27 cellular contexts compared by ENCODE assay signal in the genomic region with DNA sequence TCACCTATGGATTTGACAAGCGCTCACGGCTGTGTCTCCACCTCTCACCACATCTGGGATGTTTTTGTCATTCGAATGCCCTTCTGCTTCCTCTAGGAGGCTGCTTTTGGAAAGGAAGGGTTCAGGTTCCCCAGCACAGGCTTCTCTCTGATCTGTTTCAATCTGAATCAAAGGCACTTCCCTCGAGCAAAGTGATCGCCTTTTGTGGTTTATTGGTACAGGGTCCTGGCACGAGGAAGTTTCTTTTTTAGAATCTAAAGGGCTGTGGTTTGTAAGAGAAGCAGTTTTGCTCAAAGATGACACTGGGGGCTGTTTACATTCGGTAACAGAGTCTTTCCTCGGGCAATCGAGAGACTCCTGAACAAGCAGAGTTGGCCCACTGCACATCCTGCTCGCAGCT.
DNase-seq lines count a peak whose midpoint lies in the region; ATAC-seq and TF ChIP-seq lines count a peak whose summit lies in the region.
"Had no signal": no experiment of that assay in that cellular context is flagged by ENCODE, and none has a peak within 500 bp of the region (broad histone marks: within the 10 kb centered on the region; RNA-seq: fewer than 3 reads in every experiment).

No MANE protein-coding gene starts in this region.

- peaks cover 5% of the 10 kb centered on the region for H3K27me3 Mint-ChIP-seq in GM23338 (ENCODE audit: insufficient read depth, low read depth, poor library complexity)

- no peak for TF ChIP-seq POLR2A in lower leg skin (IDR thresholded peaks at IDR 0.05)

- peak; percentile 93 for ATAC-seq in GM23338
- ATAC-seq: activated CD8-positive, alpha-beta T cell treated with anti-CD3 and anti-CD28 coated beads, Interleukin-2, amount 10 ng/mL, durations not matched to agents 7 days and 5 days; K562; PC-3; Right ventricle myocardium inferior had no signal

- DNase-seq in GM12865 (ENCODE audit: low read depth) (peak; percentile 64), GM23338 (ENCODE audit: low spot score) (peak; percentile 65), iPS-NIHi11 (ENCODE audit: low spot score) (peak; percentile 54), lower leg skin (ENCODE audit: low spot score in 2 of 2) (no peak), kidney tubule cell (ENCODE audit: low spot score) (no peak)
- peak; percentile 8 for DNase-seq in Jurkat, Clone E6-1 (ENCODE audit: low read depth, low spot score)
- DNase-seq in activated CD4-positive, alpha-beta T cell treated with anti-CD3 and anti-CD28 coated beads, Interleukin-2, amount 50 U/mL, for 4 hours, result no peak
- DNase-seq in stimulated activated CD4-positive, alpha-beta T cell treated with anti-CD3 and anti-CD28 coated beads, Interleukin-4, amount 100 ng/mL, for 1 hour, result no peak
- DNase-seq: activated CD4-positive, CD25-positive, alpha-beta regulatory T cell; activated CD8-positive, alpha-beta T cell treated with anti-CD3 and anti-CD28 coated beads, Interleukin-2, amount 10 ng/mL, durations not matched to agents 7 days and 5 days; activated gamma-delta T cell treated with Interleukin-2 at 50 U/mL for 16 hours; COR-L47; DMS79 treated with DMSO at 0.1 percent for 48 hours; mesendoderm; MG63; NCI-H1417 treated with DMSO at 0.1 percent for 48 hours; NCI-H2081 treated with DMSO at 0.1 percent for 48 hours; NCI-H345; NCI-H82; PC-3; retina; stimulated activated CD4-positive, alpha-beta T cell treated with anti-CD3 and anti-CD28 coated beads, Interleukin-2, amount 100 ng/mL, for 24 hours; substantia nigra had no signal

- H3K9me2 ChIP-seq in GM23338 (ENCODE audit: insufficient read depth), result peaks cover 2% of the 10 kb centered on the region; the same call in 1 of the 2 replicates

- no peaks in the 10 kb centered on the region for H3K27me3 ChIP-seq in GM23338 (ENCODE audit: insufficient read depth)
- H3K27me3 ChIP-seq: MG63 had no signal

- no peaks in the 10 kb centered on the region for H3K79me2 ChIP-seq in GM23338 (replicated peaks; ENCODE audit: insufficient read depth)

- H3K4me2 ChIP-seq in GM23338, result peak overlapping the region; percentile 27; the same call in 1 of the 2 replicates
- H3K4me2 ChIP-seq: smooth muscle cell had no signal

- peak overlapping the region; percentile 98 for H2AFZ ChIP-seq in GM23338

- TF ChIP-seq CTCF in GM12865 (IDR thresholded peaks at IDR 0.05; ENCODE audit: insufficient read depth, low read depth, low read length, missing control alignments) (no peak), GM23338 (conservative IDR thresholded peaks at IDR 0.05; ENCODE audit: low read depth in 2 of 2) (no peak), lower leg skin (IDR thresholded peaks at IDR 0.05) (no peak)

- H3K27ac Mint-ChIP-seq in GM23338, result peak overlapping the region; percentile 49; the same call in 1 of the 2 replicates
- H3K27ac Mint-ChIP-seq: activated CD8-positive, alpha-beta T cell treated with anti-CD3 and anti-CD28 coated beads, Interleukin-2, amount 10 ng/mL, durations not matched to agents 7 days and 5 days had no signal

- H3K4me1 Mint-ChIP-seq in GM23338, result peaks cover 17% of the 10 kb centered on the region

- H3K36me3 ChIP-seq in GM23338 (ENCODE audit: insufficient read depth), result no peaks in the 10 kb centered on the region
- H3K36me3 ChIP-seq: MG63 had no signal

- no peak overlapping the region for H3K4me3 Mint-ChIP-seq in GM23338
- H3K4me3 Mint-ChIP-seq: activated CD8-positive, alpha-beta T cell treated with anti-CD3 and anti-CD28 coated beads, Interleukin-2, amount 10 ng/mL, durations not matched to agents 7 days and 5 days had no signal

- peaks cover 3% of the 10 kb centered on the region; the same call in 1 of the 2 replicates for H3K4me1 ChIP-seq in GM23338 (ENCODE audit: insufficient read depth)

- H3K4me3 ChIP-seq in GM12865 (ENCODE audit: low read depth, low read length), result no peak overlapping the region
- no peak overlapping the region for H3K4me3 ChIP-seq in GM23338
- H3K4me3 ChIP-seq in Jurkat, Clone E6-1 (ENCODE audit: low read length), result no peak overlapping the region
- no peak overlapping the region for H3K4me3 ChIP-seq in lower leg skin (ENCODE audit: low read depth, poor library complexity, severe bottlenecking)
- H3K4me3 ChIP-seq: K562, MG63, smooth muscle cell had no signal

- 41 to 51% methylated on average over 10 of the region's 10 CpGs for WGBS in lower leg skin, 2 donors

- intact Hi-C loops in lower leg skin (cut with DNase I; ENCODE audit: low total_unique reads), result no loop called here

- H3K9me3 Mint-ChIP-seq in GM23338, result peaks cover 8% of the 10 kb centered on the region; the same call in 2 of the 3 replicates

- no peak overlapping the region for H3K27ac ChIP-seq in GM23338 (ENCODE audit: low read depth)
- H3K27ac ChIP-seq: epithelial cell of prostate had no signal

- no peaks in the 10 kb centered on the region; the same call in 2 of the 3 replicates for H3K36me3 Mint-ChIP-seq in GM23338 (ENCODE audit: low read depth)

- no peaks in the 10 kb centered on the region for H4K20me1 ChIP-seq in GM23338 (replicated peaks; ENCODE audit: insufficient read depth)

- no peaks in the 10 kb centered on the region for H3F3A ChIP-seq in GM23338 (replicated peaks; ENCODE audit: low read depth)

TF ChIP-seq in GM23338, 12 proteins besides CTCF, POLR2A, EP300 and RAD21:
- TF ChIP-seq, protein P1, sequence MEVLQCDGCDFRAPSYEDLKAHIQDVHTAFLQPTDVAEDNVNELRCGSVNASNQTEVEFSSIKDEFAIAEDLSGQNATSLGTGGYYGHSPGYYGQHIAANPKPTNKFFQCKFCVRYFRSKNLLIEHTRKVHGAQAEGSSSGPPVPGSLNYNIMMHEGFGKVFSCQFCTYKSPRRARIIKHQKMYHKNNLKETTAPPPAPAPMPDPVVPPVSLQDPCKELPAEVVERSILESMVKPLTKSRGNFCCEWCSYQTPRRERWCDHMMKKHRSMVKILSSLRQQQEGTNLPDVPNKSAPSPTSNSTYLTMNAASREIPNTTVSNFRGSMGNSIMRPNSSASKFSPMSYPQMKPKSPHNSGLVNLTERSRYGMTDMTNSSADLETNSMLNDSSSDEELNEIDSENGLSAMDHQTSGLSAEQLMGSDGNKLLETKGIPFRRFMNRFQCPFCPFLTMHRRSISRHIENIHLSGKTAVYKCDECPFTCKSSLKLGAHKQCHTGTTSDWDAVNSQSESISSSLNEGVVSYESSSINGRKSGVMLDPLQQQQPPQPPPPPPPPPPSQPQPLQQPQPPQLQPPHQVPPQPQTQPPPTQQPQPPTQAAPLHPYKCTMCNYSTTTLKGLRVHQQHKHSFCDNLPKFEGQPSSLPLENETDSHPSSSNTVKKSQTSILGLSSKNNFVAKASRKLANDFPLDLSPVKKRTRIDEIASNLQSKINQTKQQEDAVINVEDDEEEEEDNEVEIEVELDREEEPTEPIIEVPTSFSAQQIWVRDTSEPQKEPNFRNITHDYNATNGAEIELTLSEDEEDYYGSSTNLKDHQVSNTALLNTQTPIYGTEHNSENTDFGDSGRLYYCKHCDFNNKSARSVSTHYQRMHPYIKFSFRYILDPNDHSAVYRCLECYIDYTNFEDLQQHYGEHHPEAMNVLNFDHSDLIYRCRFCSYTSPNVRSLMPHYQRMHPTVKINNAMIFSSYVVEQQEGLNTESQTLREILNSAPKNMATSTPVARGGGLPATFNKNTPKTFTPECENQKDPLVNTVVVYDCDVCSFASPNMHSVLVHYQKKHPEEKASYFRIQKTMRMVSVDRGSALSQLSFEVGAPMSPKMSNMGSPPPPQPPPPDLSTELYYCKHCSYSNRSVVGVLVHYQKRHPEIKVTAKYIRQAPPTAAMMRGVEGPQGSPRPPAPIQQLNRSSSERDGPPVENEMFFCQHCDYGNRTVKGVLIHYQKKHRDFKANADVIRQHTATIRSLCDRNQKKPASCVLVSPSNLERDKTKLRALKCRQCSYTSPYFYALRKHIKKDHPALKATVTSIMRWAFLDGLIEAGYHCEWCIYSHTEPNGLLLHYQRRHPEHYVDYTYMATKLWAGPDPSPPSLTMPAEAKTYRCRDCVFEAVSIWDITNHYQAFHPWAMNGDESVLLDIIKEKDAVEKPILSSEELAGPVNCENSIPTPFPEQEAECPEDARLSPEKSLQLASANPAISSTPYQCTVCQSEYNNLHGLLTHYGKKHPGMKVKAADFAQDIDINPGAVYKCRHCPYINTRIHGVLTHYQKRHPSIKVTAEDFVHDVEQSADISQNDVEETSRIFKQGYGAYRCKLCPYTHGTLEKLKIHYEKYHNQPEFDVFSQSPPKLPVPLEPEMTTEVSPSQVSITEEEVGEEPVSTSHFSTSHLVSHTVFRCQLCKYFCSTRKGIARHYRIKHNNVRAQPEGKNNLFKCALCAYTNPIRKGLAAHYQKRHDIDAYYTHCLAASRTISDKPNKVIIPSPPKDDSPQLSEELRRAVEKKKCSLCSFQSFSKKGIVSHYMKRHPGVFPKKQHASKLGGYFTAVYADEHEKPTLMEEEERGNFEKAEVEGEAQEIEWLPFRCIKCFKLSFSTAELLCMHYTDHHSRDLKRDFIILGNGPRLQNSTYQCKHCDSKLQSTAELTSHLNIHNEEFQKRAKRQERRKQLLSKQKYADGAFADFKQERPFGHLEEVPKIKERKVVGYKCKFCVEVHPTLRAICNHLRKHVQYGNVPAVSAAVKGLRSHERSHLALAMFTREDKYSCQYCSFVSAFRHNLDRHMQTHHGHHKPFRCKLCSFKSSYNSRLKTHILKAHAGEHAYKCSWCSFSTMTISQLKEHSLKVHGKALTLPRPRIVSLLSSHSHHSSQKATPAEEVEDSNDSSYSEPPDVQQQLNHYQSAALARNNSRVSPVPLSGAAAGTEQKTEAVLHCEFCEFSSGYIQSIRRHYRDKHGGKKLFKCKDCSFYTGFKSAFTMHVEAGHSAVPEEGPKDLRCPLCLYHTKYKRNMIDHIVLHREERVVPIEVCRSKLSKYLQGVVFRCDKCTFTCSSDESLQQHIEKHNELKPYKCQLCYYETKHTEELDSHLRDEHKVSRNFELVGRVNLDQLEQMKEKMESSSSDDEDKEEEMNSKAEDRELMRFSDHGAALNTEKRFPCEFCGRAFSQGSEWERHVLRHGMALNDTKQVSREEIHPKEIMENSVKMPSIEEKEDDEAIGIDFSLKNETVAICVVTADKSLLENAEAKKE (CRISPR knock-in tag; IDR thresholded peaks at IDR 0.05), result 0 out of 2 replicates have a peak, but pooled peaks have one; percentile 12
- TF ChIP-seq EZH2phosphoT487 (IDR thresholded peaks at IDR 0.05; ENCODE audit: unreplicated experiment), result no peak

Comparison
In these comparisons a context has a peak if more than half of its experiments do, and no peak if none do; other contexts are left out.
1. DNase-seq: peak in GM12865 (single experiment), GM23338 (single experiment), Jurkat, Clone E6-1 (single experiment) and iPS-NIHi11 (single experiment); none in lower leg skin (0 of 2), activated CD4-positive, alpha-beta T cell treated with anti-CD3 and anti-CD28 coated beads, Interleukin-2, amount 50 U/mL, for 4 hours (0 of 2), kidney tubule cell (single experiment) and stimulated activated CD4-positive, alpha-beta T cell treated with anti-CD3 and anti-CD28 coated beads, Interleukin-4, amount 100 ng/mL, for 1 hour (single experiment).